In the genomic region with DNA sequence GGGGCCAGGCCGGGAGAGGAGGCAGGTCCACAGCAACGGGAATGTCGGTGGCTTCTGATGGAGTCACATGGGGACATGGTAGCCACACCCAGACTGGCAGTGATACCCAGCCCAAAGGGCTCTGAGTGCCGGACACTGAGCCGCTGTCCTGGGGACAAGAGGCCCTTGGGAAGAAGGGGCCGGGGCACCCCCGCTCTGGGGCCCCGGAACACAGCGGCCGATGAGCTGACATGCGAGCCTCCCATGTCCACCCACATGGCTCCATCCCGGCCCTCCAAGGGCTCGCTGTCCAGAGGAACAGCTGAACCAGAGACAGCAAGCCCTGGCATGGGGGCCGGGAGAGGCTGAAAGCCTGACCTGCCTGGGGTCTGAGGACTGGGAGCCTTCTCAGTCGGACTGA, we compare ENCODE assay signal across 5 cellular contexts. TPM values are rescaled to one million over a fixed set of nuclear protein-coding genes. Genes with fewer than 3 reads are reported as not detected.
"Had no signal": no experiment of that assay in that cellular context is flagged by ENCODE, and none has a peak within 500 bp of the region (broad histone marks: within the 10 kb centered on the region; RNA-seq: fewer than 3 reads in every experiment).

No MANE protein-coding gene starts in this region.

RNA-seq across cellular contexts. Expression of gene BMP8A, which starts 7.4 kb away (rescaled TPM):
- total RNA-seq: LHCN-M2, MCF 10A, NCI-H460, RPMI7951, SJSA1 had no signal
